In genomic region chr18:56028514-56028913, GRCh38 we compare ENCODE assay signal across 20 cellular contexts.
DNase-seq lines count a peak whose midpoint lies in the region; ATAC-seq and TF ChIP-seq lines count a peak whose summit lies in the region.
"Had no signal": no experiment of that assay in that cellular context is flagged by ENCODE, and none has a peak within 500 bp of the region (broad histone marks: within the 10 kb centered on the region; RNA-seq: fewer than 3 reads in every experiment).

No MANE protein-coding gene starts in this region.

- no peaks in the 10 kb centered on the region for H3K36me3 ChIP-seq in adipocyte (ENCODE audit: control insufficient read depth, insufficient read depth, low read length, severe bottlenecking)
- no peaks in the 10 kb centered on the region for H3K36me3 ChIP-seq in tibial nerve
- H3K36me3 ChIP-seq: left ventricle myocardium inferior, MG63, tibial artery had no signal

- no peak for TF ChIP-seq POLR2A in tibial nerve (IDR thresholded peaks at IDR 0.05)

- 0 to 14% methylated on average over 1 of the region's 1 CpG for WGBS in tibial nerve, 2 donors

- no peak for ATAC-seq in HG03442 (IDR thresholded peaks at IDR 0.05; ENCODE audit: unreplicated experiment)
- ATAC-seq: activated CD4-positive, alpha-beta T cell treated with anti-CD3 and anti-CD28 coated beads for 36 hours; GM23338 had no signal

- no peak overlapping the region for H3K27ac ChIP-seq in tibial nerve
- H3K27ac ChIP-seq: left ventricle myocardium inferior, tibial artery had no signal

- no peak for TF ChIP-seq EP300 in tibial nerve (IDR thresholded peaks at IDR 0.05)

- DNase-seq in GM03348 (ENCODE audit: low spot score): peak; percentile 11
- peak; percentile 3 for DNase-seq in adipocyte (ENCODE audit: low read depth)
- peak; percentile 3 for DNase-seq in fibroblast of pulmonary artery (ENCODE audit: low read depth)
- peak; percentile 53 for DNase-seq in smooth muscle cell of the brain vasculature (ENCODE audit: low read depth, low spot score)
- DNase-seq in tibial nerve (ENCODE audit: low spot score in 2 of 2): no peak
- DNase-seq in glomerular visceral epithelial cell (ENCODE audit: extremely low spot score): no peak
- DNase-seq: activated CD4-positive, alpha-beta T cell treated with anti-CD3 and anti-CD28 coated beads for 36 hours; activated gamma-delta T cell; aorta; DMS79; left ventricle myocardium inferior; MG63; NCI-H2029; NCI-H526; posterior cingulate gyrus; SK-N-SH; tibial artery had no signal

- no peaks in the 10 kb centered on the region for H3K27me3 ChIP-seq in adipocyte (replicated peaks; ENCODE audit: control insufficient read depth, insufficient read depth, low read length)
- no peaks in the 10 kb centered on the region for H3K27me3 ChIP-seq in tibial nerve
- H3K27me3 ChIP-seq: MG63, tibial artery had no signal

- H3K4me1 ChIP-seq in adipocyte (ENCODE audit: control insufficient read depth, insufficient read depth, low read length) (peaks cover 4% of the 10 kb centered on the region), tibial nerve (no peaks in the 10 kb centered on the region)

- H3K4me3 ChIP-seq in adipocyte (ENCODE audit: low read length) (no peak overlapping the region), fibroblast of pulmonary artery (replicated peaks; ENCODE audit: low read depth, low read length) (no peak overlapping the region), tibial nerve (no peak overlapping the region)
- H3K4me3 ChIP-seq: GM23338, left ventricle myocardium inferior, MG63, smooth muscle cell, tibial artery had no signal

- no peak for TF ChIP-seq CTCF in fibroblast of pulmonary artery (IDR thresholded peaks at IDR 0.05; ENCODE audit: low read length, missing control alignments)
- TF ChIP-seq CTCF in tibial nerve (IDR thresholded peaks at IDR 0.05): no peak

- H3K9me3 ChIP-seq in adipocyte (ENCODE audit: control insufficient read depth, low read length) (no peaks in the 10 kb centered on the region), tibial nerve (peaks cover 0 to 6% (median 0%) of the 10 kb centered on the region in 4 donors)
- H3K9me3 ChIP-seq: MG63, SK-N-SH, tibial artery had no signal

- no peak overlapping the region for H3K9ac ChIP-seq in adipocyte (ENCODE audit: low read length)
- H3K9ac ChIP-seq: SK-N-SH had no signal

Comparison
In these comparisons a context has a peak if more than half of its experiments do, and no peak if none do; other contexts are left out.
1. DNase-seq: peak in GM03348 (single experiment), adipocyte (single experiment), fibroblast of pulmonary artery (single experiment) and smooth muscle cell of the brain vasculature (single experiment); none in tibial nerve (0 of 2) and glomerular visceral epithelial cell (single experiment).